13 cellular contexts compared by ENCODE assay signal in the genomic region with DNA sequence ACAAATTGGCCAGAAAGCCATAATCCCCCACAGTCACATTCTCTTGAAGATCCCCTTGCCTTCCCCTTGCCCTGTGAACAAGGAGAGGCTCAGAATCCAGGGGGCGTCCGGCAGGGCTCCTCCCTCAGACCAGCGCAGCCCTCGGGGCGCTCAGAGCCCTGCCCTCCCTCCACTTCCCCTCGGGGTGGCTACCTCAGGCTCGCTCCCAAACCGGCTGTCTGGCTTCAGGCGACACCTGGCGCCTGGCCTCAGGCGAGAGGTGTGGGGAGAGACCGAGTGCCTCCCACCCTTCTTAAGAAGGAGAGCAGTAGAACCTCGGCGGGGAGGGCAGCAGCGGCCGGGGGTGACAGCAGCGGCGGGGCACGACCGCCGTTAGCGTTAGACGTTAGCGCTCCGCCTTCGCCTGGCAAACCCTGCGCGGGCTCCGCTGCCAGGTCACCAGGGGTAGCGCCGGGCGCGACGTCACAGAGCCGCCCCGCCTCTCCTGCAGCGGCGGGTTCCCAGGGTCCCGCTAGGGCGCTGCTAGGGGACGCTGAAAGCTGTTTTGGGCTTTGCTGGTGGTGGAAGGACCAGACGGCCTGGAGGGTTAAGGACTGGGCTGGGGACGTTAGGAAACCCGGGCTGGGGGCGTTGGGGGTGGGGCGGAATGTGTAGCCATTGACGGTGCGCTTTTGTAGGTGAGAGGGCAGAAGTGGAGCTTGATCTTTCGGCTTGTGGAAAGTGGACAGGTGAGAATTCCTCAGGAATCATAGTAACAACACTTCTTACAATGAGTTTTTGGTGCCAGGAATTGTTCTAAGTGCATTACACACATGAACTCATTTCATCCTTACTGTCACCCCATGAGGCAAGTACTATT. TPM values are rescaled to one million over a fixed set of nuclear protein-coding genes. Genes with fewer than 3 reads are reported as not detected.
DNase-seq lines count a peak whose midpoint lies in the region; ATAC-seq, FAIRE-seq and TF ChIP-seq lines count a peak whose summit lies in the region.
"Not testable (repeated sequence)": the region's sequence is repeated elsewhere in the genome, so short reads cannot be mapped to it uniquely, and the experiment has no call there.
"Had no signal": no experiment of that assay in that cellular context is flagged by ENCODE, and none has a peak within 500 bp of the region (broad histone marks: within the 10 kb centered on the region; RNA-seq: fewer than 3 reads in every experiment).

A gene (minus strand): TSS at position 395 of the 859 bp plus-strand sequence. CDS start 11,643 bp downstream, outside the sequence.

- not testable (repeated sequence) for H3K79me2 ChIP-seq in DND-41 (ENCODE audit: insufficient read depth, low read length)

- H3K27me3 ChIP-seq in DND-41 (ENCODE audit: insufficient read depth, low read length, poor library complexity); right lobe of liver; pancreas: not testable (repeated sequence)
- peaks cover 80% of the 10 kb centered on the region for H3K27me3 ChIP-seq in foreskin keratinocyte

- WGBS in right lobe of liver (ENCODE audit: insufficient coverage, low coverage, low lambda C conversion rate, missing lambda C conversion rate), result no CpG with 5 or more reads among the region's 49 CpGs
- 0 to 1% methylated on average over 3 to 5 of the region's 49 CpGs for WGBS in pancreas, 2 donors

- H4K20me1 ChIP-seq in DND-41 (ENCODE audit: insufficient read depth, low read length), result not testable (repeated sequence)

- not testable (repeated sequence) for H3K27ac ChIP-seq in DND-41 (ENCODE audit: low read length); foreskin keratinocyte; right lobe of liver; pancreas

- H3K9me3 Mint-ChIP-seq in activated CD4-positive, alpha-beta T cell treated with anti-CD3 and anti-CD28 coated beads, Interleukin-2, amount 10 ng/mL, durations not matched to agents 24 days and 14 days; activated naive CD8-positive, alpha-beta T cell treated with anti-CD3 and anti-CD28 coated beads, Interleukin-2, amount 50 U/mL, for 24 hours: not testable (repeated sequence)

- not testable (repeated sequence) for H3K36me3 Mint-ChIP-seq in activated CD4-positive, alpha-beta T cell treated with anti-CD3 and anti-CD28 coated beads, Interleukin-2, amount 10 ng/mL, durations not matched to agents 24 days and 14 days (ENCODE audit: low read depth); activated naive CD8-positive, alpha-beta T cell treated with anti-CD3 and anti-CD28 coated beads, Interleukin-2, amount 50 U/mL, for 24 hours (ENCODE audit: low read depth)

- TF ChIP-seq POLR2A in right lobe of liver (IDR thresholded peaks at IDR 0.05), result not testable (repeated sequence)

- peaks cover 40% of the 10 kb centered on the region for H3K27me3 Mint-ChIP-seq in activated CD4-positive, alpha-beta T cell treated with anti-CD3 and anti-CD28 coated beads, Interleukin-2, amount 10 ng/mL, durations not matched to agents 24 days and 14 days
- H3K27me3 Mint-ChIP-seq in activated naive CD8-positive, alpha-beta T cell treated with anti-CD3 and anti-CD28 coated beads, Interleukin-2, amount 50 U/mL, for 24 hours, result peaks cover 37% of the 10 kb centered on the region

- TF ChIP-seq CTCF in DND-41 (IDR thresholded peaks at IDR 0.05; ENCODE audit: borderline replicate concordance, extremely low read depth, low read length, poor library complexity, severe bottlenecking); foreskin keratinocyte (conservative IDR thresholded peaks at IDR 0.05); right lobe of liver (IDR thresholded peaks at IDR 0.05); pancreas (IDR thresholded peaks at IDR 0.05): not testable (repeated sequence)

- not testable (repeated sequence) for H3K9ac ChIP-seq in DND-41 (ENCODE audit: low read depth, low read length)

- DNase-seq in DND-41; Jurkat, Clone E6-1 (ENCODE audit: low read depth, low spot score); activated CD4-positive, alpha-beta T cell treated with anti-CD3 and anti-CD28 coated beads, Interleukin-2, amount 10 ng/mL, durations not matched to agents 24 days and 14 days; activated naive CD8-positive, alpha-beta T cell treated with anti-CD3 and anti-CD28 coated beads, Interleukin-2, amount 50 U/mL, for 24 hours; foreskin keratinocyte; right lobe of liver; pancreas; urothelium cell line (ENCODE audit: low spot score): not testable (repeated sequence)

- ATAC-seq in DND-41 (ENCODE audit: insufficient read depth, low read depth) (peak; percentile 87), foreskin keratinocyte (peak; percentile 84), right lobe of liver (peak; percentile 96 to 98 (median 98)), pancreas (peak; percentile 97 to 98 (median 98))
- peak; percentile 91 for ATAC-seq in activated naive CD8-positive, alpha-beta T cell treated with anti-CD3 and anti-CD28 coated beads, Interleukin-2, amount 50 U/mL, for 24 hours

- H3K9me3 ChIP-seq in DND-41 (ENCODE audit: insufficient read depth, low read length, severe bottlenecking); right lobe of liver; pancreas: not testable (repeated sequence)

- H3K4me1 Mint-ChIP-seq in activated CD4-positive, alpha-beta T cell treated with anti-CD3 and anti-CD28 coated beads, Interleukin-2, amount 10 ng/mL, durations not matched to agents 24 days and 14 days; activated naive CD8-positive, alpha-beta T cell treated with anti-CD3 and anti-CD28 coated beads, Interleukin-2, amount 50 U/mL, for 24 hours: not testable (repeated sequence)

- not testable (repeated sequence) for H3K4me2 ChIP-seq in DND-41 (ENCODE audit: insufficient read depth, low read length)

- not testable (repeated sequence) for FAIRE-seq in pancreas (lab: Jason Lieb, UNC)
- peak; percentile 99 for FAIRE-seq in urothelium cell line (lab: Jason Lieb, UNC)

- not testable (repeated sequence) for H2AFZ ChIP-seq in DND-41 (ENCODE audit: low read depth, low read length)

- not testable (repeated sequence) for H3K36me3 ChIP-seq in DND-41 (ENCODE audit: insufficient read depth, low read length); right lobe of liver; pancreas

- intact Hi-C loops in activated CD4-positive, alpha-beta T cell treated with anti-CD3 and anti-CD28 coated beads, Interleukin-2, amount 10 ng/mL, durations not matched to agents 24 days and 14 days (cut with micrococcal nuclease); right lobe of liver (cut with DNase I); pancreas (cut with DNase I): not testable (repeated sequence)

- H3K27ac Mint-ChIP-seq in activated CD4-positive, alpha-beta T cell treated with anti-CD3 and anti-CD28 coated beads, Interleukin-2, amount 10 ng/mL, durations not matched to agents 24 days and 14 days; activated naive CD8-positive, alpha-beta T cell treated with anti-CD3 and anti-CD28 coated beads, Interleukin-2, amount 50 U/mL, for 24 hours: not testable (repeated sequence)

- H3K4me1 ChIP-seq in DND-41 (ENCODE audit: insufficient read depth, low read length); foreskin keratinocyte; right lobe of liver; pancreas: not testable (repeated sequence)

- H3K4me3 Mint-ChIP-seq in activated CD4-positive, alpha-beta T cell treated with anti-CD3 and anti-CD28 coated beads, Interleukin-2, amount 10 ng/mL, durations not matched to agents 24 days and 14 days, result peak within 1 kb of the TSS; percentile 52
- peak within 1 kb of the TSS; percentile 39 for H3K4me3 Mint-ChIP-seq in activated naive CD8-positive, alpha-beta T cell treated with anti-CD3 and anti-CD28 coated beads, Interleukin-2, amount 50 U/mL, for 24 hours

- not testable (repeated sequence) for H3K4me3 ChIP-seq in DND-41 (ENCODE audit: low read depth in 1 of 2, low read length in 2 of 2); pancreas
- peak within 1 kb of the TSS; percentile 23; the same call in 1 of the 2 replicates for H3K4me3 ChIP-seq in Jurkat, Clone E6-1 (ENCODE audit: low read length)
- peak within 1 kb of the TSS in 1 of 3 donors; percentile 18 for H3K4me3 ChIP-seq in right lobe of liver

RNA-seq across cellular contexts. Expression of the gene that starts here (rescaled TPM):
- polyA plus RNA-seq in Jurkat, Clone E6-1 (2012; ENCODE audit: insufficient read depth, insufficient read length), result not detected
- not detected in 2 replicates for total RNA-seq in activated CD4-positive, alpha-beta T cell treated with anti-CD3 and anti-CD28 coated beads, Interleukin-2, amount 10 ng/mL, durations not matched to agents 24 days and 14 days
- total RNA-seq in foreskin keratinocyte (not detected in 2 replicates), right lobe of liver (not detected), pancreas (not detected)
- polyA plus RNA-seq in foreskin keratinocyte (not detected in 2 replicates), pancreas (not detected)
- total RNA-seq: ascending aorta, mucosa of gallbladder, OCI-LY7, pulmonary artery endothelial cell had no signal
- polyA plus RNA-seq: esophagus had no signal

Comparison
In these comparisons a context has a peak if more than half of its experiments do, and no peak if none do; other contexts are left out.
1. Peak in ATAC-seq in foreskin keratinocyte; RNA of the gene not detected or under 1 TPM.
2. Peak in ATAC-seq in right lobe of liver; RNA of the gene not detected or under 1 TPM.
3. Peak in ATAC-seq in pancreas; RNA of the gene not detected or under 1 TPM.